10 cellular contexts compared by ENCODE assay signal in the genomic region with DNA sequence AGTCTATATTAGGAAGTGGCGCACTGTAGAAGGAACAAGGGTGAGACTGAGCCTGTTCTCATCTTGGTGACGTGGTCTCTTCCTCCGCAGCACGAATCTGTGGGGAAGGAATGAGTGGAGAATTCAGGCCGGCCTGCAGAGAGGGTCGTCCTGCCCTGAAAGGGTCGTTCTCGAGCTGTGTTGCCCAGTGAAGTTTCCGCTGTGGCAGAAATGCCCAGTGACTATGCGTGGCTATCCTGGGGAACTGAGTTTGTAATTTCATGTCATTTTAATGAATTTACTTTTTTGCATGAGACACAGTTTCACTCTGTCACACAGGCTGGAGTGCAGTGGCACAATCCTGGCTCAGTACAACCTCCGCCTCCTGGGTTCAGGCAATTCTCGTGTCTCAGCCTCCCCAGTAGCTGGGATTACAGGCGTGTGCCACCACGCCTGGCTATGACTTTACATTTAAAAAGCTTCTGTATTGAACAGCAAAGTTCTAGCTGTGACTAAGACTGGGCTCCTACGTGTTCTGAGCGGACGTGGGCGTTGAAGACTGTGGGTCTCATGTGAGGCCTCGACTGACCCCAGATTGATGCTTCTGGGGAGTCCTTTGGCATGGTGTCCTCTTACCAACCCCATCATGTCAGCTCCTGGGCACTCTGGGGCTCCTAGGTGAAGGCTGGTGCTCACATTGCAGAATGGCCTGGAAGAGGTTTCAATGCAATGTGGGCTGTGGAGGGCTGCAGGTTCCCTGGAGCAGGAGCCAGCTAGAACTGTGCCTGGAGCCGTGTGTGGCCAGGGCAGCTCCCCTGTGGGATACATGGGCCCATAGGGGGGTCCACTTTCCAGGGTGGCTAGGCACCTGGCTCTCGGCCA.
DNase-seq lines count a peak whose midpoint lies in the region; ATAC-seq and TF ChIP-seq lines count a peak whose summit lies in the region.
"Had no signal": no experiment of that assay in that cellular context is flagged by ENCODE, and none has a peak within 500 bp of the region (broad histone marks: within the 10 kb centered on the region; RNA-seq: fewer than 3 reads in every experiment).

No MANE protein-coding gene starts in this region.

- H3K4me1 ChIP-seq in HEK293 (ENCODE audit: control insufficient read depth, insufficient read depth, low read length) (0 out of 2 replicates have a peak, but pooled peaks cover 4% of the 10 kb centered on the region), adipocyte (ENCODE audit: control insufficient read depth, insufficient read depth, low read length) (peaks cover 65% of the 10 kb centered on the region)

- ATAC-seq in GM21526 (IDR thresholded peaks at IDR 0.05; ENCODE audit: low FRiP score, unreplicated experiment) (no peak), HG02571 (IDR thresholded peaks at IDR 0.05; ENCODE audit: unreplicated experiment) (no peak)
- ATAC-seq: stimulated activated memory B cell treated with anti-CD40 and anti-IgM and Interleukin-4, amounts not matched to agents 10 μg/mL and 1 μg/mL and 100 μg/mL, for 72 hours had no signal

- CTCF ChIA-PET in HEK293 (lab: Yijun Ruan, JAX), result interaction anchor here (0.6 to 5.0 kb wide), 9 partner anchors 13 to 377 kb away, joined by 3 to 42 read pairs (median 6); no protein-coding TSS in a partner anchor

- POLR2A ChIA-PET in HEK293 (lab: Yijun Ruan, JAX), result interaction anchor here (0.5 to 2.2 kb wide), 10 partner anchors 8 to 143 kb away, joined by 3 to 14 read pairs (median 4); a partner anchor contains a TSS

- H3K4me3 ChIP-seq in HEK293 (ENCODE audit: low read depth, low read length) (no peak overlapping the region), adipocyte (ENCODE audit: low read length) (peak overlapping the region; percentile 88)
- H3K4me3 ChIP-seq: mucosa of descending colon had no signal

- TF ChIP-seq CTCF in HEK293 (tag by site-specific recombination; IDR thresholded peaks at IDR 0.05), result no peak

- H3K9me3 ChIP-seq in HEK293 (ENCODE audit: control insufficient read depth, insufficient read depth, low read depth, low read length) (no peaks in the 10 kb centered on the region), adipocyte (ENCODE audit: control insufficient read depth, low read length) (no peaks in the 10 kb centered on the region)
- H3K9me3 ChIP-seq: mucosa of descending colon had no signal

- peaks cover 0 to 18% of the 10 kb centered on the region in 2 experiments; a peak in 1 of 3 replicates for H3K36me3 ChIP-seq in HEK293 (ENCODE audit: control insufficient read depth in 2 of 2, insufficient read depth in 1 of 2, low read length in 2 of 2)
- H3K36me3 ChIP-seq in adipocyte (ENCODE audit: control insufficient read depth, insufficient read depth, low read length, severe bottlenecking), result peaks cover 19% of the 10 kb centered on the region

- H3K27ac ChIP-seq in HEK293 (ENCODE audit: extremely low read depth, low read depth, low read length) (no peak overlapping the region), layer of hippocampus (ENCODE audit: low read depth, low read length) (peak overlapping the region; percentile 93)

- DNase-seq in adipocyte (ENCODE audit: low read depth), result no peak
- peak; percentile 50 for DNase-seq in stimulated activated CD8-positive, alpha-beta memory T cell treated with anti-CD3 and anti-CD28 coated beads, Interleukin-4, amount 100 ng/mL, for 48 hours
- no peak for DNase-seq in NCI-H2171 (lab: John Stamatoyannopoulos, UW)
- no peak for DNase-seq in NCI-H1417 (lab: John Stamatoyannopoulos, UW)

- H3K9ac ChIP-seq in adipocyte (ENCODE audit: low read length), result peak overlapping the region; percentile 92

- H3K27me3 ChIP-seq in adipocyte (replicated peaks; ENCODE audit: control insufficient read depth, insufficient read depth, low read length) (no peaks in the 10 kb centered on the region), layer of hippocampus (ENCODE audit: control insufficient read depth, insufficient read depth, low read length) (no peaks in the 10 kb centered on the region)

TF ChIP-seq in HEK293, 187 proteins besides CTCF, POLR2A, EP300 and RAD21:
- TF ChIP-seq, protein P1, sequence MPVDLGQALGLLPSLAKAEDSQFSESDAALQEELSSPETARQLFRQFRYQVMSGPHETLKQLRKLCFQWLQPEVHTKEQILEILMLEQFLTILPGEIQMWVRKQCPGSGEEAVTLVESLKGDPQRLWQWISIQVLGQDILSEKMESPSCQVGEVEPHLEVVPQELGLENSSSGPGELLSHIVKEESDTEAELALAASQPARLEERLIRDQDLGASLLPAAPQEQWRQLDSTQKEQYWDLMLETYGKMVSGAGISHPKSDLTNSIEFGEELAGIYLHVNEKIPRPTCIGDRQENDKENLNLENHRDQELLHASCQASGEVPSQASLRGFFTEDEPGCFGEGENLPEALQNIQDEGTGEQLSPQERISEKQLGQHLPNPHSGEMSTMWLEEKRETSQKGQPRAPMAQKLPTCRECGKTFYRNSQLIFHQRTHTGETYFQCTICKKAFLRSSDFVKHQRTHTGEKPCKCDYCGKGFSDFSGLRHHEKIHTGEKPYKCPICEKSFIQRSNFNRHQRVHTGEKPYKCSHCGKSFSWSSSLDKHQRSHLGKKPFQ (tag by site-specific recombination; IDR thresholded peaks at IDR 0.05), result no peak
- no peak for TF ChIP-seq SALL2 (tag by site-specific recombination; IDR thresholded peaks at IDR 0.05; ENCODE audit: borderline replicate concordance)
- TF ChIP-seq ZEB2 (tag by site-specific recombination; IDR thresholded peaks at IDR 0.05), result no peak
- no peak for TF ChIP-seq ZNF549 (tag by site-specific recombination; IDR thresholded peaks at IDR 0.05)
- no peak for TF ChIP-seq ZBTB17 (tag by site-specific recombination; IDR thresholded peaks at IDR 0.05)
- TF ChIP-seq GLI4 (tag by site-specific recombination; IDR thresholded peaks at IDR 0.05), result no peak
- TF ChIP-seq ZNF585B (tag by site-specific recombination; IDR thresholded peaks at IDR 0.05), result no peak
- TF ChIP-seq ZNF155 (tag by site-specific recombination; IDR thresholded peaks at IDR 0.05), result no peak
- no peak for TF ChIP-seq WT1 (tag by site-specific recombination; IDR thresholded peaks at IDR 0.05)
- TF ChIP-seq EGR2 (tag by site-specific recombination; IDR thresholded peaks at IDR 0.05; ENCODE audit: low read depth), result peak; percentile 18; the same call in 1 of the 2 replicates
- TF ChIP-seq ZIC2 (tag by site-specific recombination; IDR thresholded peaks at IDR 0.05), result peak; percentile 16; the same call in 1 of the 2 replicates
- TF ChIP-seq ZNF596 (tag by site-specific recombination; IDR thresholded peaks at IDR 0.05), result no peak
- TF ChIP-seq GLIS1 (tag by site-specific recombination; IDR thresholded peaks at IDR 0.05), result peak; percentile 56
- peak; percentile 41 for TF ChIP-seq ZFHX2 (tag by site-specific recombination; conservative IDR thresholded peaks at IDR 0.05)
- TF ChIP-seq ZNF174 (tag by site-specific recombination; IDR thresholded peaks at IDR 0.05), result no peak
